ENCODE assay signal across 8 cellular contexts in genomic region chr2:181077128-181077709, GRCh38.
DNase-seq lines count a peak whose midpoint lies in the region; TF ChIP-seq lines count a peak whose summit lies in the region.

No MANE protein-coding gene starts in this region.

- no peaks in the 10 kb centered on the region for H3K27me3 ChIP-seq in H9 (ENCODE audit: insufficient read depth, low read length)
- no peaks in the 10 kb centered on the region for H3K27me3 ChIP-seq in neutrophil

- no peak overlapping the region for H2BK5ac ChIP-seq in H9 (ENCODE audit: insufficient read length, low read length)

- H4K20me1 ChIP-seq in H9 (ENCODE audit: control insufficient read depth, insufficient read depth, insufficient read length): no peaks in the 10 kb centered on the region

- H3K4me1 ChIP-seq in H9 (ENCODE audit: insufficient read depth, low read length) (no peaks in the 10 kb centered on the region), neutrophil (ENCODE audit: control insufficient read depth in 1 of 2, insufficient read depth in 1 of 2, low read depth in 1 of 2, low read length in 1 of 2) (peaks cover 5 to 15% of the 10 kb centered on the region in 2 experiments)

- DNase-seq in AG09309 (ENCODE audit: low read depth) (peak; percentile 16), GM04504 (ENCODE audit: low read depth) (peak; percentile 26), H9 (no peak), LNCaP clone FGC (ENCODE audit: low read depth) (peak; percentile 22), SKM-1 (lab: John Stamatoyannopoulos, UW; ENCODE audit: unreplicated experiment) (peak; percentile 28), fibroblast of gingiva (ENCODE audit: low read depth) (peak; percentile 40), T-helper 9 cell (no peak)

- no peak overlapping the region for H3K56ac ChIP-seq in H9 (ENCODE audit: insufficient read length, low read depth, low read length)

- peak; percentile 63 for TF ChIP-seq CTCF in AG09309 (IDR thresholded peaks at IDR 0.05; ENCODE audit: control insufficient read depth, insufficient read depth, low read depth, low read length, missing control alignments)
- TF ChIP-seq CTCF in H9 (conservative IDR thresholded peaks at IDR 0.05): peak; percentile 76
- TF ChIP-seq CTCF in LNCaP clone FGC (IDR thresholded peaks at IDR 0.05; ENCODE audit: control insufficient read depth, extremely low read depth, insufficient read depth): peak; percentile 66
- peak; percentile 32 for TF ChIP-seq CTCF in neutrophil (IDR thresholded peaks at IDR 0.05)

- H3K36me3 ChIP-seq in neutrophil: no peaks in the 10 kb centered on the region

- H4K5ac ChIP-seq in H9 (ENCODE audit: insufficient read length, low read depth, low read length): no peak overlapping the region

- H3K27ac Mint-ChIP-seq in H9: no peak overlapping the region

- no peaks in the 10 kb centered on the region for H3K36me3 Mint-ChIP-seq in H9 (ENCODE audit: insufficient read depth in 1 of 3, low read depth in 3 of 3)

- H3K4me3 Mint-ChIP-seq in H9: no peak overlapping the region

- no peak overlapping the region for H2AFZ ChIP-seq in H9 (ENCODE audit: low read length)

- no peak overlapping the region for H3K9ac ChIP-seq in H9 (ENCODE audit: extremely low read depth, insufficient read length, low read length)

- H3K18ac ChIP-seq in H9 (ENCODE audit: insufficient read length, low read depth, low read length): no peak overlapping the region

- no peak overlapping the region for H4K91ac ChIP-seq in H9 (ENCODE audit: insufficient read length, low read depth, low read length)

- H3K23me2 ChIP-seq in H9 (ENCODE audit: insufficient read length, low read depth, low read length, poor library complexity, severe bottlenecking): no peaks in the 10 kb centered on the region

- H3K14ac ChIP-seq in H9 (ENCODE audit: insufficient read depth, low read length): no peak overlapping the region

- H3K9me3 ChIP-seq in H9 (ENCODE audit: control insufficient read depth, low read depth, low read length) (no peaks in the 10 kb centered on the region), neutrophil (no peaks in the 10 kb centered on the region)

- H3K23ac ChIP-seq in H9 (ENCODE audit: insufficient read length, low read depth, low read length): no peak overlapping the region

- H3K27me3 Mint-ChIP-seq in H9 (ENCODE audit: low read depth): no peaks in the 10 kb centered on the region

- H2BK120ac ChIP-seq in H9 (ENCODE audit: low read depth, low read length, poor library complexity, severe bottlenecking): no peak overlapping the region

- no peak overlapping the region for H3T11ph ChIP-seq in H9 (ENCODE audit: low read length)

- no peak overlapping the region for H2AK5ac ChIP-seq in H9 (ENCODE audit: insufficient read length, low read length)

- no peak overlapping the region for H3K27ac ChIP-seq in H9 (ENCODE audit: insufficient read length, low read depth, low read length)
- no peak overlapping the region for H3K27ac ChIP-seq in neutrophil

- H2BK12ac ChIP-seq in H9 (ENCODE audit: insufficient read length, low read depth, low read length): no peak overlapping the region

- no peak overlapping the region for H2BK20ac ChIP-seq in H9 (ENCODE audit: low read depth, low read length, poor library complexity, severe bottlenecking)

- H3K4me3 ChIP-seq in AG09309 (ENCODE audit: control insufficient read depth, low read depth, low read length): no peak overlapping the region
- no peak overlapping the region for H3K4me3 ChIP-seq in LNCaP clone FGC (ENCODE audit: low read depth, low read length)
- H3K4me3 ChIP-seq in neutrophil (ENCODE audit: low read depth in 1 of 2, low read length in 1 of 2): no peak overlapping the region

- no peaks in the 10 kb centered on the region for H3K4me1 Mint-ChIP-seq in H9

- no peaks in the 10 kb centered on the region for H3K9me3 Mint-ChIP-seq in H9

- H3K4me2 ChIP-seq in H9 (ENCODE audit: insufficient read depth, insufficient read length, low read length): no peak overlapping the region

- no peaks in the 10 kb centered on the region for H3K79me2 ChIP-seq in H9 (ENCODE audit: insufficient read depth, low read length)

- H3K79me1 ChIP-seq in H9 (ENCODE audit: insufficient read depth, low read depth, low read length, poor library complexity, severe bottlenecking): no peaks in the 10 kb centered on the region

- H4K8ac ChIP-seq in H9 (replicated peaks; ENCODE audit: insufficient read length, low read depth, low read length): no peak overlapping the region

- no CpG with 5 or more reads among the region's 4 CpGs for WGBS in H9 (ENCODE audit: extremely low coverage, insufficient read length, low lambda C conversion rate)

- no peak overlapping the region for H2BK15ac ChIP-seq in H9 (ENCODE audit: low read depth, low read length)

- no peak overlapping the region for H3K4ac ChIP-seq in H9 (ENCODE audit: low read depth, low read length)

Comparison
In these comparisons a context has a peak if more than half of its experiments do, and no peak if none do; other contexts are left out.
1. DNase-seq: peak in AG09309 (single experiment), GM04504 (single experiment), LNCaP clone FGC (single experiment), SKM-1 (single experiment) and fibroblast of gingiva (single experiment); none in H9 (single experiment) and T-helper 9 cell (single experiment).
2. Peak in every context shown above with its lines, with median percentiles within 50 percentile points of each other: CTCF ChIP-seq.